19 cellular contexts compared by ENCODE assay signal in the genomic region with DNA sequence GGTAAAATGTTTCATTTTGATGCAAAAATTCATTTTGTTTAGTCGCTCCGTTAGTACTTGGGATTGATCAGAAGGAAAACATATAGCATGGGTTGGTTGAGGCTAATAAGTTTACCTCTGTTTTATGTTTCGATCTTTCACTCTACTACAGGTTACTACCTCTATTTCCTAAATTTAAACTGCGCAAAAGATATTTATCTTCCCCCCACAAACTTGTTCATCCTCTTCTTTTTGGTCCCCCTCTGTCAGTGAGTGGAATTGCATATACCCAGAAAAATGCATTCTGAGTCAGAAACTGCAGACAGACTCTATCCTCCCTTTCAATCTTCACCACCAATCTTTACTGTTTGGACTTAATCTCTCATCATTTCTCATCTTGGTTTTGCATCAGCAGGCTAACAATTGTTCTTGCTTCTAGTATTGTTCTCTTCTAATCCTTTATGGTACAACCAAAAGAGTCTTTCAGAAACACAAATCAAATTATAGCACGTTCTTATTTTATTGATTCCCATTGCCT.
DNase-seq lines count a peak whose midpoint lies in the region; ATAC-seq, FAIRE-seq and TF ChIP-seq lines count a peak whose summit lies in the region.
"Had no signal": no experiment of that assay in that cellular context is flagged by ENCODE, and none has a peak within 500 bp of the region (broad histone marks: within the 10 kb centered on the region; RNA-seq: fewer than 3 reads in every experiment).

No MANE protein-coding gene starts in this region.

- TF ChIP-seq POLR2A in H1 (IDR thresholded peaks at IDR 0.05; ENCODE audit: control extremely low read depth in 1 of 2, low read depth in 2 of 2, low read length in 2 of 2): no peak

- H3K4me1 Mint-ChIP-seq in Calu3 (ENCODE audit: low read depth, unreplicated experiment): peaks cover 25% of the 10 kb centered on the region
- H3K4me1 Mint-ChIP-seq in CD8-positive, alpha-beta memory T cell: no peaks in the 10 kb centered on the region
- H3K4me1 Mint-ChIP-seq: stimulated activated effector memory CD8-positive, alpha-beta T cell treated with anti-CD3 and anti-CD28 coated beads, Interleukin-12 subunit alpha, Interleukin-12 subunit beta, amount 100 ng/mL, for 72 hours had no signal

- 83% methylated on average over 5 of the region's 5 CpGs; no CpG with 5 or more reads in 1 of the 2 experiments for WGBS in H1 (ENCODE audit: extremely low coverage in 1 of 2, insufficient coverage in 1 of 2, insufficient read length in 1 of 2, insufficient replicate concordance in 2 of 2, low coverage in 1 of 2, low lambda C conversion rate in 2 of 2, missing lambda C conversion rate in 1 of 2), 2 experiments

- no peaks in the 10 kb centered on the region for H3K36me3 ChIP-seq in H1 (ENCODE audit: control insufficient read depth in 2 of 4, insufficient read depth in 4 of 4, low read length in 3 of 4)
- no peaks in the 10 kb centered on the region for H3K36me3 ChIP-seq in CD8-positive, alpha-beta memory T cell (ENCODE audit: insufficient read depth, low read length)
- H3K36me3 ChIP-seq: upper lobe of left lung, WERI-Rb-1 had no signal

- POLR2A ChIA-PET in H1 (lab: Charles Lee; ENCODE audit: partially characterized antibody): no interaction called here
- POLR2A ChIA-PET in CD8-positive, alpha-beta memory T cell (lab: Charles Lee): no interaction called here

- no peak overlapping the region for H4K5ac ChIP-seq in H1 (ENCODE audit: insufficient read length, low read depth, low read length)

- H3K79me1 ChIP-seq in H1 (ENCODE audit: low read depth, low read length): no peaks in the 10 kb centered on the region

- H3K36me3 Mint-ChIP-seq in Calu3 (ENCODE audit: insufficient read depth, unreplicated experiment): peaks cover 12% of the 10 kb centered on the region
- H3K36me3 Mint-ChIP-seq in CD8-positive, alpha-beta memory T cell: no peaks in the 10 kb centered on the region
- H3K36me3 Mint-ChIP-seq: stimulated activated effector memory CD8-positive, alpha-beta T cell treated with anti-CD3 and anti-CD28 coated beads, Interleukin-12 subunit alpha, Interleukin-12 subunit beta, amount 100 ng/mL, for 72 hours had no signal

- no peak overlapping the region for H2BK5ac ChIP-seq in H1 (ENCODE audit: low read depth, low read length)

- H3K14ac ChIP-seq in H1 (ENCODE audit: insufficient read length): no peak overlapping the region

- no peaks in the 10 kb centered on the region for H3K27me3 Mint-ChIP-seq in Calu3 (ENCODE audit: unreplicated experiment)
- no peaks in the 10 kb centered on the region for H3K27me3 Mint-ChIP-seq in CD8-positive, alpha-beta memory T cell
- H3K27me3 Mint-ChIP-seq: dendritic cell treated with granulocyte-macrophage colony-stimulating factor and Interleukin-4, amounts not matched to agents 40 ng/mL and 50 ng/mL, for 4 days had no signal

- no peak overlapping the region for H2BK120ac ChIP-seq in H1 (replicated peaks; ENCODE audit: low read depth, low read length)

- H4K8ac ChIP-seq in H1 (ENCODE audit: extremely low read depth, insufficient read depth, low read length): no peak overlapping the region

- no peak overlapping the region for H4K91ac ChIP-seq in H1 (replicated peaks; ENCODE audit: insufficient read length, low read length)

- H3K4me1 ChIP-seq in H1 (replicated peaks in 1 of 4; ENCODE audit: control insufficient read depth in 3 of 4, insufficient read depth in 4 of 4, low read length in 3 of 4): no peaks in the 10 kb centered on the region
- no peaks in the 10 kb centered on the region for H3K4me1 ChIP-seq in CD8-positive, alpha-beta memory T cell (ENCODE audit: insufficient read depth, low read length)
- H3K4me1 ChIP-seq: upper lobe of left lung had no signal

- TF ChIP-seq RAD21 in H1 (IDR thresholded peaks at IDR 0.05 in 1 of 2, conservative IDR thresholded peaks at IDR 0.05 in 1 of 2; ENCODE audit: low read depth in 2 of 2, low read length in 2 of 2): no peak

- no peak overlapping the region for H3K18ac ChIP-seq in H1 (ENCODE audit: extremely low read depth, low read length)

- DNase-seq in Calu3 (no peak), OCI-M1 (lab: John Stamatoyannopoulos, UW) (peak; percentile 20), H1 (ENCODE audit: low read depth in 1 of 2, low spot score in 2 of 2) (no peak), kidney tubule cell (ENCODE audit: low spot score) (peak; percentile 10), posterior cingulate gyrus (no peak)
- DNase-seq in activated effector memory CD4-positive, alpha-beta T cell treated with anti-CD3 and anti-CD28 coated beads, Interleukin-2, amount 50 U/mL, for 16 hours: no peak
- no peak for DNase-seq in CD8-positive, alpha-beta memory T cell
- DNase-seq: anterior cingulate cortex, NCI-H1436, NCI-H446 treated with DMSO at 0.1 percent for 48 hours, upper lobe of left lung, WERI-Rb-1 had no signal

- no TSS peak for BruUV-seq in Calu3 (replicated peaks; lab: Mats Ljungman, UMichigan)

- no peak for TF ChIP-seq CTCF in Calu3 (IDR thresholded peaks at IDR 0.05; ENCODE audit: unreplicated experiment)
- TF ChIP-seq CTCF in H1 (IDR thresholded peaks at IDR 0.05; ENCODE audit: control extremely low read depth in 1 of 3, insufficient read depth in 1 of 3, low read depth in 1 of 3, low read length in 3 of 3): no peak

- no peak for TF ChIP-seq EP300 in H1 (IDR thresholded peaks at IDR 0.05; ENCODE audit: borderline replicate concordance in 1 of 2, low read depth in 2 of 2, low read length in 2 of 2)

- H3K4ac ChIP-seq in H1 (replicated peaks; ENCODE audit: insufficient read length, low read depth, low read length): no peak overlapping the region

- no peak overlapping the region for H2AFZ ChIP-seq in H1 (ENCODE audit: low read length)

- H3K9ac ChIP-seq in H1 (replicated peaks in 1 of 4; ENCODE audit: extremely low read depth in 1 of 4, low read depth in 3 of 4, low read length in 3 of 4): peak overlapping the region in 1 of 4 experiments; percentile 34; a peak in 1 of 7 replicates

- H3K27ac Mint-ChIP-seq in Calu3 (ENCODE audit: unreplicated experiment): peak overlapping the region; percentile 89
- no peak overlapping the region for H3K27ac Mint-ChIP-seq in CD8-positive, alpha-beta memory T cell
- H3K27ac Mint-ChIP-seq: activated T-helper 2 cell treated with anti-CD3 and anti-CD28 coated beads, Interferon-gamma antibody, Interleukin-2, Interleukin-4, amounts not matched to agents 10 μg/mL and 5 μg/mL and 100 μg/mL, durations not matched to agents 14 hours and 24 hours and 36 hours; dendritic cell treated with granulocyte-macrophage colony-stimulating factor and Interleukin-4, amounts not matched to agents 40 ng/mL and 50 ng/mL, for 4 days; stimulated activated effector memory CD8-positive, alpha-beta T cell treated with anti-CD3 and anti-CD28 coated beads, Interleukin-12 subunit alpha, Interleukin-12 subunit beta, amount 100 ng/mL, for 72 hours had no signal

- no peaks in the 10 kb centered on the region for H3K23me2 ChIP-seq in H1 (ENCODE audit: low read depth, low read length)

- H3K4me2 ChIP-seq in H1 (ENCODE audit: insufficient read depth in 1 of 2, low read depth in 2 of 2, low read length in 2 of 2): no peak overlapping the region

- no peak overlapping the region for H2AK5ac ChIP-seq in H1 (ENCODE audit: low read depth, low read length)

- H3K27ac ChIP-seq in H1 (ENCODE audit: low read depth, low read length): no peak overlapping the region
- no peak overlapping the region for H3K27ac ChIP-seq in CD8-positive, alpha-beta memory T cell (ENCODE audit: low read depth, low read length)
- H3K27ac ChIP-seq: upper lobe of left lung, WERI-Rb-1 had no signal

- FAIRE-seq in H1 (lab: Jason Lieb, UNC): peak; percentile 78
- FAIRE-seq: islet of Langerhans, K562 had no signal

- H3K23ac ChIP-seq in H1 (ENCODE audit: insufficient read length): no peak overlapping the region

- no peaks in the 10 kb centered on the region for H3K27me3 ChIP-seq in H1 (replicated peaks in 1 of 4; ENCODE audit: control insufficient read depth in 3 of 4, extremely low read depth in 1 of 4, insufficient read depth in 3 of 4, low read length in 3 of 4)
- H3K27me3 ChIP-seq in CD8-positive, alpha-beta memory T cell (ENCODE audit: insufficient read depth, low read length, poor library complexity, severe bottlenecking): no peaks in the 10 kb centered on the region
- H3K27me3 ChIP-seq: upper lobe of left lung had no signal

- no peaks in the 10 kb centered on the region for H3K9me3 ChIP-seq in H1 (ENCODE audit: insufficient read depth in 2 of 2, low read depth in 1 of 2, low read length in 1 of 2)
- no peaks in the 10 kb centered on the region for H3K9me3 ChIP-seq in CD8-positive, alpha-beta memory T cell (ENCODE audit: low read length)
- H3K9me3 ChIP-seq: upper lobe of left lung had no signal

- no peaks in the 10 kb centered on the region for H3K9me3 Mint-ChIP-seq in Calu3 (ENCODE audit: low read depth, unreplicated experiment)
- peaks cover 0 to 25% (median 5%) of the 10 kb centered on the region in 5 donors for H3K9me3 Mint-ChIP-seq in CD8-positive, alpha-beta memory T cell

- H2BK12ac ChIP-seq in H1 (ENCODE audit: low read depth, low read length): no peak overlapping the region

- no peak overlapping the region for H2BK20ac ChIP-seq in H1 (ENCODE audit: low read length)

- ATAC-seq in HG03280 (IDR thresholded peaks at IDR 0.05; ENCODE audit: unreplicated experiment): no peak
- ATAC-seq: HCT116; K562; stimulated activated effector memory CD8-positive, alpha-beta T cell treated with anti-CD3 and anti-CD28 coated beads, Interleukin-12 subunit alpha, Interleukin-12 subunit beta, amount 100 ng/mL, for 72 hours had no signal

- CTCF ChIA-PET in Calu3 (lab: Charles Lee): interaction anchor here (0.8 kb wide), 1 partner anchor 12 kb away, joined by 3 read pairs; no protein-coding TSS in a partner anchor
- CTCF ChIA-PET in H1 (lab: Charles Lee; ENCODE audit: partially characterized antibody): interaction anchor here (0.7 to 1.2 kb wide), 5 partner anchors 11 to 40 kb away, joined by 3 to 5 read pairs (median 3); no protein-coding TSS in a partner anchor
- CTCF ChIA-PET in CD8-positive, alpha-beta memory T cell (lab: Charles Lee): no interaction called here

- no peak overlapping the region for H3K56ac ChIP-seq in H1 (replicated peaks; ENCODE audit: insufficient read length, low read depth, low read length)

- H3K4me3 ChIP-seq in H1 (ENCODE audit: extremely low read depth in 1 of 4, insufficient read depth in 2 of 4, low read depth in 3 of 4, low read length in 4 of 4): no peak overlapping the region
- H3K4me3 ChIP-seq in CD8-positive, alpha-beta memory T cell (ENCODE audit: low read length): no peak overlapping the region
- H3K4me3 ChIP-seq: K562, upper lobe of left lung had no signal

- H4K20me1 ChIP-seq in H1 (replicated peaks in 1 of 2; ENCODE audit: control insufficient read depth in 1 of 2, insufficient read depth in 2 of 2, low read length in 2 of 2): no peaks in the 10 kb centered on the region

- intact Hi-C loops in Calu3 (cut with micrococcal nuclease; ENCODE audit: unreplicated experiment) (loop anchor here (2.0 kb wide), 1 partner anchor 32 kb away; no protein-coding TSS in a partner anchor), posterior cingulate gyrus (cut with DNase I) (no loop called here)

- no peaks in the 10 kb centered on the region for H3K79me2 ChIP-seq in H1 (ENCODE audit: control insufficient read depth in 1 of 2, insufficient read depth in 2 of 2, low read length in 2 of 2)

- H2BK15ac ChIP-seq in H1 (ENCODE audit: low read length): no peak overlapping the region

- peak overlapping the region; percentile 4 for H3K4me3 Mint-ChIP-seq in Calu3 (ENCODE audit: low read depth, unreplicated experiment)
- no peak overlapping the region for H3K4me3 Mint-ChIP-seq in CD8-positive, alpha-beta memory T cell
- H3K4me3 Mint-ChIP-seq: dendritic cell treated with granulocyte-macrophage colony-stimulating factor and Interleukin-4, amounts not matched to agents 40 ng/mL and 50 ng/mL, for 4 days; stimulated activated effector memory CD8-positive, alpha-beta T cell treated with anti-CD3 and anti-CD28 coated beads, Interleukin-12 subunit alpha, Interleukin-12 subunit beta, amount 100 ng/mL, for 72 hours had no signal

Comparison
In these comparisons a context has a peak if more than half of its experiments do, and no peak if none do; other contexts are left out.
1. DNase-seq: peak in OCI-M1 (single experiment) and kidney tubule cell (single experiment); none in Calu3 (single experiment), H1 (0 of 2), activated effector memory CD4-positive, alpha-beta T cell treated with anti-CD3 and anti-CD28 coated beads, Interleukin-2, amount 50 U/mL, for 16 hours (single experiment), CD8-positive, alpha-beta memory T cell (0 of 5) and posterior cingulate gyrus (0 of 10).